Comparison of ENCODE assay signal across 25 cellular contexts in genomic region chr13:21749410-21749809, GRCh38.
DNase-seq lines count a peak whose midpoint lies in the region; FAIRE-seq and TF ChIP-seq lines count a peak whose summit lies in the region.
"Had no signal": no experiment of that assay in that cellular context is flagged by ENCODE, and none has a peak within 500 bp of the region (broad histone marks: within the 10 kb centered on the region; RNA-seq: fewer than 3 reads in every experiment).

No MANE protein-coding gene starts in this region.

- no peak overlapping the region for H3K27ac ChIP-seq in coronary artery
- H3K27ac ChIP-seq: gastroesophageal sphincter, KMS-11, thoracic aorta, WERI-Rb-1 had no signal

- H3K4me3 ChIP-seq in epithelial cell of proximal tubule (ENCODE audit: low read depth, low read length) (no peak overlapping the region), coronary artery (no peak overlapping the region)
- H3K4me3 ChIP-seq: gastroesophageal sphincter, GM12878, lung, thoracic aorta had no signal

- DNase-seq in EH (ENCODE audit: low read depth) (peak; percentile 43), RCC 7860 (ENCODE audit: low spot score) (peak; percentile 36), epithelial cell of proximal tubule (ENCODE audit: low read depth) (peak; percentile 40), non-pigmented ciliary epithelial cell (ENCODE audit: low read depth) (peak; percentile 60), NCI-H1048 (lab: John Stamatoyannopoulos, UW) (no peak), coronary artery (ENCODE audit: low spot score) (no peak), Ammon's horn (ENCODE audit: low spot score) (no peak), COLO668 (lab: John Stamatoyannopoulos, UW; ENCODE audit: unreplicated experiment) (no peak)
- DNase-seq: activated CD4-positive, alpha-beta T cell treated with anti-CD3 and anti-CD28 coated beads, Interleukin-2, amount 10 ng/mL, durations not matched to agents 24 days and 14 days; activated naive CD4-positive, alpha-beta T cell treated with anti-CD3 and anti-CD28 coated beads for 36 hours; activated T-cell treated with anti-CD3 and anti-CD28 coated beads, Interleukin-2, amount 50 U/mL, for 72 hours; amniotic stem cell; CD4-positive, alpha-beta T cell; DMS53; GOT3; hypothalamus; islet precursor cell; NCI-H524; stimulated activated naive CD8-positive, alpha-beta T cell treated with anti-CD3 and anti-CD28 coated beads, Interleukin-15, Interleukin-2, amounts not matched to agents 100 U/mL and 50 U/mL, for 24 hours; WERI-Rb-1 had no signal

- FAIRE-seq in RCC 7860 (lab: Jason Lieb, UNC) = no peak
- FAIRE-seq: GM12878 had no signal

- TF ChIP-seq CTCF in epithelial cell of proximal tubule (conservative IDR thresholded peaks at IDR 0.05; ENCODE audit: low read depth, low read length) (no peak), coronary artery (IDR thresholded peaks at IDR 0.05) (no peak)

Comparison
In these comparisons a context has a peak if more than half of its experiments do, and no peak if none do; other contexts are left out.
1. DNase-seq: peak in EH (single experiment), RCC 7860 (single experiment), epithelial cell of proximal tubule (single experiment) and non-pigmented ciliary epithelial cell (single experiment); none in NCI-H1048 (single experiment), coronary artery (single experiment), Ammon's horn (single experiment) and COLO668 (single experiment).